12 cellular contexts compared by ENCODE assay signal in the genomic region with DNA sequence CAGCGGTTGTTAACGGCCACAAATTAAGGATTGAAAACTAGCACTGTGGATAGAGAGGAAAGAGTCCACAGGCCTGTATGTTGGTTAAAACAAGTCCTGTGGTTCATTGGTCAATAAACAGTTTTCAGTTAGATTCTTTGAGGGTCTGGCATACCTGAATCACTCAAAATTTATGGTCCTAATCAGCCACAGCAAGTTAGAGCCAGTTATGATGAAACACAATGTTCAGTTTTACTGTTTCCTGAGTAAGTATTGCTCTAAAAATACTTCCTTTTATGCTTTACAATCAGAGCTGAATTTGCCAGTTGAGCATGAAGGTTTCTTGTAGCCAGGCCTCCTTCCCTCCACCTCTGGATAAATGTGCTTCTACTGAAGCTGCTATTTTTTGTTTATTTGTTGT. TPM values are rescaled to one million over a fixed set of nuclear protein-coding genes. Genes with fewer than 3 reads are reported as not detected.
DNase-seq lines count a peak whose midpoint lies in the region; ATAC-seq and TF ChIP-seq lines count a peak whose summit lies in the region.
"Had no signal": no experiment of that assay in that cellular context is flagged by ENCODE, and none has a peak within 500 bp of the region (broad histone marks: within the 10 kb centered on the region; RNA-seq: fewer than 3 reads in every experiment).

No MANE protein-coding gene starts in this region.

- no peaks in the 10 kb centered on the region for H3K9me3 ChIP-seq in suprapubic skin
- H3K9me3 ChIP-seq: stomach had no signal

- no peaks in the 10 kb centered on the region for H3K36me3 ChIP-seq in suprapubic skin
- H3K36me3 ChIP-seq: stomach had no signal

- H3K27ac ChIP-seq in suprapubic skin, result peak overlapping the region; percentile 39

- no peak for TF ChIP-seq EP300 in suprapubic skin (IDR thresholded peaks at IDR 0.05)

- H3K27ac Mint-ChIP-seq in activated naive CD4-positive, alpha-beta T cell treated with anti-CD3 and anti-CD28 coated beads, Interleukin-2, amount 50 U/mL, for 72 hours, result no peak overlapping the region
- no peak overlapping the region for H3K27ac Mint-ChIP-seq in activated naive CD8-positive, alpha-beta T cell treated with anti-CD3 and anti-CD28 coated beads, Interleukin-2, amount 50 U/mL, for 24 hours
- H3K27ac Mint-ChIP-seq: T-helper 1 cell treated with Interleukin-12 subunit alpha and Interleukin-12 subunit beta and Interleukin-4 antibody, amounts not matched to agents 30 μg/mL and 1 μg/mL, for 36 hours had no signal

- peaks cover 3% of the 10 kb centered on the region for H3K4me1 Mint-ChIP-seq in activated naive CD8-positive, alpha-beta T cell treated with anti-CD3 and anti-CD28 coated beads, Interleukin-2, amount 50 U/mL, for 24 hours

- ATAC-seq in GM18858 (IDR thresholded peaks at IDR 0.05; ENCODE audit: unreplicated experiment), result no peak
- ATAC-seq in activated naive CD4-positive, alpha-beta T cell treated with anti-CD3 and anti-CD28 coated beads, Interleukin-2, amount 50 U/mL, for 72 hours, result no peak
- no peak for ATAC-seq in activated naive CD8-positive, alpha-beta T cell treated with anti-CD3 and anti-CD28 coated beads, Interleukin-2, amount 50 U/mL, for 24 hours
- ATAC-seq in GM19455 (IDR thresholded peaks at IDR 0.05; ENCODE audit: unreplicated experiment), result no peak
- ATAC-seq: right cardiac atrium had no signal

- H3K4me1 ChIP-seq in suprapubic skin, result peaks cover 8% of the 10 kb centered on the region

- peaks cover 5% of the 10 kb centered on the region for H3K27me3 Mint-ChIP-seq in activated naive CD8-positive, alpha-beta T cell treated with anti-CD3 and anti-CD28 coated beads, Interleukin-2, amount 50 U/mL, for 24 hours

- H3K36me3 Mint-ChIP-seq in activated naive CD4-positive, alpha-beta T cell treated with anti-CD3 and anti-CD28 coated beads, Interleukin-2, amount 50 U/mL, for 72 hours, result no peaks in the 10 kb centered on the region
- no peaks in the 10 kb centered on the region for H3K36me3 Mint-ChIP-seq in activated naive CD8-positive, alpha-beta T cell treated with anti-CD3 and anti-CD28 coated beads, Interleukin-2, amount 50 U/mL, for 24 hours (ENCODE audit: low read depth)

- H3K9me3 Mint-ChIP-seq in activated naive CD4-positive, alpha-beta T cell treated with anti-CD3 and anti-CD28 coated beads, Interleukin-2, amount 50 U/mL, for 72 hours, result no peaks in the 10 kb centered on the region
- no peaks in the 10 kb centered on the region for H3K9me3 Mint-ChIP-seq in activated naive CD8-positive, alpha-beta T cell treated with anti-CD3 and anti-CD28 coated beads, Interleukin-2, amount 50 U/mL, for 24 hours
- H3K9me3 Mint-ChIP-seq: T-helper 1 cell treated with Interleukin-12 subunit alpha and Interleukin-12 subunit beta and Interleukin-4 antibody, amounts not matched to agents 30 μg/mL and 1 μg/mL, for 36 hours had no signal

- no peaks in the 10 kb centered on the region for H3K27me3 ChIP-seq in suprapubic skin
- H3K27me3 ChIP-seq: stomach had no signal

- TF ChIP-seq CTCF in suprapubic skin (IDR thresholded peaks at IDR 0.05), result no peak

- no peak overlapping the region for H3K4me3 Mint-ChIP-seq in activated naive CD8-positive, alpha-beta T cell treated with anti-CD3 and anti-CD28 coated beads, Interleukin-2, amount 50 U/mL, for 24 hours
- H3K4me3 Mint-ChIP-seq: T-helper 1 cell treated with Interleukin-12 subunit alpha and Interleukin-12 subunit beta and Interleukin-4 antibody, amounts not matched to agents 30 μg/mL and 1 μg/mL, for 36 hours had no signal

- DNase-seq in GF-D8 (lab: John Stamatoyannopoulos, UW) (peak; percentile 89), NOMO-1 (lab: John Stamatoyannopoulos, UW; ENCODE audit: unreplicated experiment in 2 of 2) (peak; percentile 88 to 99), fibroblast of peridontal ligament (ENCODE audit: extremely low read depth) (peak; percentile 69), suprapubic skin (ENCODE audit: low spot score in 2 of 2) (no peak)
- no peak for DNase-seq in activated naive CD4-positive, alpha-beta T cell treated with anti-CD3 and anti-CD28 coated beads, Interleukin-2, amount 50 U/mL, for 72 hours (ENCODE audit: low spot score in 2 of 2)
- no peak for DNase-seq in activated naive CD8-positive, alpha-beta T cell treated with anti-CD3 and anti-CD28 coated beads, Interleukin-2, amount 50 U/mL, for 24 hours
- DNase-seq: activated CD4-positive, alpha-beta T cell treated with anti-CD3 and anti-CD28 coated beads for 1 hour; right cardiac atrium; stomach had no signal

- TF ChIP-seq POLR2A in suprapubic skin (IDR thresholded peaks at IDR 0.05), result no peak

- no peak overlapping the region for H3K4me3 ChIP-seq in suprapubic skin
- H3K4me3 ChIP-seq: stomach had no signal

- 0% methylated on average over 2 of the region's 2 CpGs for WGBS in suprapubic skin

RNA-seq across cellular contexts. Expression of a gene that starts 12.9 kb away (rescaled TPM):
- 100 to 1,000 TPM; 122 to 193 (median 133) TPM for total RNA-seq in suprapubic skin
- 10 to 100 TPM; 16.5 to 23.6 TPM for total RNA-seq in activated naive CD4-positive, alpha-beta T cell treated with anti-CD3 and anti-CD28 coated beads, Interleukin-2, amount 50 U/mL, for 72 hours

Comparison
In these comparisons a context has a peak if more than half of its experiments do, and no peak if none do; other contexts are left out.
1. DNase-seq: peak in GF-D8 (single experiment), NOMO-1 (2 of 2) and fibroblast of peridontal ligament (single experiment); none in suprapubic skin (0 of 2), activated naive CD4-positive, alpha-beta T cell treated with anti-CD3 and anti-CD28 coated beads, Interleukin-2, amount 50 U/mL, for 72 hours (0 of 2) and activated naive CD8-positive, alpha-beta T cell treated with anti-CD3 and anti-CD28 coated beads, Interleukin-2, amount 50 U/mL, for 24 hours (single experiment).
2. RNA of a gene that starts 12.9 kb away (total RNA-seq): 122 to 193 TPM in suprapubic skin; 16.5 to 23.6 TPM in activated naive CD4-positive, alpha-beta T cell treated with anti-CD3 and anti-CD28 coated beads, Interleukin-2, amount 50 U/mL, for 72 hours; every median in the first group is over 4 times any median in the second.